Comparison of ENCODE assay signal across 9 cellular contexts in the genomic region with DNA sequence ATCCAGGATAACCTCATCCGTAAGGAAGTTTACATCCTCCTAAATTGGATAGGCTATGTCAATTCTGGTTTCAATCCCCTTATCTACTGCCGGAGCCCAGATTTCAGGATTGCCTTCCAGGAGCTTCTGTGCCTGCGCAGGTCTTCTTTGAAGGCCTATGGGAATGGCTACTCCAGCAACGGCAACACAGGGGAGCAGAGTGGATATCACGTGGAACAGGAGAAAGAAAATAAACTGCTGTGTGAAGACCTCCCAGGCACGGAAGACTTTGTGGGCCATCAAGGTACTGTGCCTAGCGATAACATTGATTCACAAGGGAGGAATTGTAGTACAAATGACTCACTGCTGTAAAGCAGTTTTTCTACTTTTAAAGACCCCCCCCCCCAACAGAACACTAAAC. TPM values are rescaled to one million over a fixed set of nuclear protein-coding genes. Genes with fewer than 3 reads are reported as not detected.
DNase-seq lines count a peak whose midpoint lies in the region; ATAC-seq and TF ChIP-seq lines count a peak whose summit lies in the region.
"Had no signal": no experiment of that assay in that cellular context is flagged by ENCODE, and none has a peak within 500 bp of the region (broad histone marks: within the 10 kb centered on the region; RNA-seq: fewer than 3 reads in every experiment).

No MANE protein-coding gene starts in this region.

- intact Hi-C loops in dendritic cell treated with granulocyte-macrophage colony-stimulating factor and Interleukin-4, amounts not matched to agents 40 ng/mL and 50 ng/mL, for 4 days (cut with micrococcal nuclease): loop anchor here (2.0 to 5.0 kb wide), 2 partner anchors 19 to 135 kb away; no protein-coding TSS in a partner anchor

- no peaks in the 10 kb centered on the region for H3K36me3 ChIP-seq in BE2C

- H3K4me3 Mint-ChIP-seq in dendritic cell treated with granulocyte-macrophage colony-stimulating factor and Interleukin-4, amounts not matched to agents 40 ng/mL and 50 ng/mL, for 4 days: peak overlapping the region; percentile 85
- H3K4me3 Mint-ChIP-seq in natural killer cell treated with Interleukin-12 subunit alpha and Interleukin-12 subunit beta and Interleukin-15 and Interleukin-18, amount 100 ng/mL, for 72 hours: peak overlapping the region; percentile 91

- H3K9me3 ChIP-seq in BE2C: no peaks in the 10 kb centered on the region

- no peaks in the 10 kb centered on the region for H3K36me3 Mint-ChIP-seq in dendritic cell treated with granulocyte-macrophage colony-stimulating factor and Interleukin-4, amounts not matched to agents 40 ng/mL and 50 ng/mL, for 4 days (ENCODE audit: low read depth)
- no peaks in the 10 kb centered on the region for H3K36me3 Mint-ChIP-seq in natural killer cell treated with Interleukin-12 subunit alpha and Interleukin-12 subunit beta and Interleukin-15 and Interleukin-18, amount 100 ng/mL, for 72 hours

- no peak for ATAC-seq in natural killer cell treated with Interleukin-12 subunit alpha and Interleukin-12 subunit beta and Interleukin-15 and Interleukin-18, amount 100 ng/mL, for 72 hours

- peak overlapping the region; percentile 90 for H3K27ac Mint-ChIP-seq in dendritic cell treated with granulocyte-macrophage colony-stimulating factor and Interleukin-4, amounts not matched to agents 40 ng/mL and 50 ng/mL, for 4 days
- H3K27ac Mint-ChIP-seq in natural killer cell treated with Interleukin-12 subunit alpha and Interleukin-12 subunit beta and Interleukin-15 and Interleukin-18, amount 100 ng/mL, for 72 hours: peak overlapping the region; percentile 75 to 93

- H3K4me1 ChIP-seq in BE2C: no peaks in the 10 kb centered on the region

- no peaks in the 10 kb centered on the region for H3K27me3 ChIP-seq in BE2C

- H3K4me3 ChIP-seq in BE2C (ENCODE audit: low read depth, low read length): peak overlapping the region; percentile 10; the same call in 1 of the 2 replicates

- H3K27me3 Mint-ChIP-seq in dendritic cell treated with granulocyte-macrophage colony-stimulating factor and Interleukin-4, amounts not matched to agents 40 ng/mL and 50 ng/mL, for 4 days: no peaks in the 10 kb centered on the region
- H3K27me3 Mint-ChIP-seq in natural killer cell treated with Interleukin-12 subunit alpha and Interleukin-12 subunit beta and Interleukin-15 and Interleukin-18, amount 100 ng/mL, for 72 hours: no peaks in the 10 kb centered on the region

- no peak for TF ChIP-seq CTCF in BE2C (IDR thresholded peaks at IDR 0.05; ENCODE audit: low read depth, low read length)

- no peak for DNase-seq in BE2C
- peak; percentile 24 for DNase-seq in LHCN-M2 (ENCODE audit: low read depth)
- DNase-seq in natural killer cell treated with Interleukin-12 subunit alpha and Interleukin-12 subunit beta and Interleukin-15 and Interleukin-18, amount 100 ng/mL, for 72 hours (ENCODE audit: low spot score): no peak
- no peak for DNase-seq in stimulated activated CD4-positive, alpha-beta T cell treated with anti-CD3 and anti-CD28 coated beads, Interleukin-1b, Interleukin-23, amount 100 ng/mL, for 48 hours
- DNase-seq in NCI-H2227 (lab: John Stamatoyannopoulos, UW; ENCODE audit: unreplicated experiment): no peak
- no peak for DNase-seq in stimulated activated CD4-positive, alpha-beta T cell treated with anti-CD3 and anti-CD28 coated beads, Interleukin-12 subunit alpha, Interleukin-12 subunit beta, amount 100 ng/mL, for 4 hours
- no peak for DNase-seq in mesenteric fat pad (ENCODE audit: low spot score)
- DNase-seq: islet precursor cell had no signal

- no peaks in the 10 kb centered on the region for H3K9me3 Mint-ChIP-seq in dendritic cell treated with granulocyte-macrophage colony-stimulating factor and Interleukin-4, amounts not matched to agents 40 ng/mL and 50 ng/mL, for 4 days
- no peaks in the 10 kb centered on the region for H3K9me3 Mint-ChIP-seq in natural killer cell treated with Interleukin-12 subunit alpha and Interleukin-12 subunit beta and Interleukin-15 and Interleukin-18, amount 100 ng/mL, for 72 hours

- H3K4me1 Mint-ChIP-seq in dendritic cell treated with granulocyte-macrophage colony-stimulating factor and Interleukin-4, amounts not matched to agents 40 ng/mL and 50 ng/mL, for 4 days (ENCODE audit: low read depth): peaks cover 77% of the 10 kb centered on the region
- H3K4me1 Mint-ChIP-seq in natural killer cell treated with Interleukin-12 subunit alpha and Interleukin-12 subunit beta and Interleukin-15 and Interleukin-18, amount 100 ng/mL, for 72 hours (ENCODE audit: low read depth in 2 of 2): peaks cover 64 to 68% of the 10 kb centered on the region in 2 donors

RNA-seq across cellular contexts. Expression of a gene that starts 1.3 kb away (rescaled TPM):
- 1.0 TPM for polyA plus RNA-seq in BE2C (2012; ENCODE audit: insufficient read depth, insufficient read length, low read depth)
- 4.1 and 4.8 TPM in 2 replicates for total RNA-seq in LHCN-M2 (2014; rRNA removed)
- 3.4 TPM for polyA plus RNA-seq in LHCN-M2 (2012)
- total RNA-seq in natural killer cell treated with Interleukin-12 subunit alpha and Interleukin-12 subunit beta and Interleukin-15 and Interleukin-18, amount 100 ng/mL, for 72 hours: 1 to 10 TPM; 3.8 to 4.4 TPM
- total RNA-seq in mesenteric fat pad: 25.3 TPM
